In the genomic region with DNA sequence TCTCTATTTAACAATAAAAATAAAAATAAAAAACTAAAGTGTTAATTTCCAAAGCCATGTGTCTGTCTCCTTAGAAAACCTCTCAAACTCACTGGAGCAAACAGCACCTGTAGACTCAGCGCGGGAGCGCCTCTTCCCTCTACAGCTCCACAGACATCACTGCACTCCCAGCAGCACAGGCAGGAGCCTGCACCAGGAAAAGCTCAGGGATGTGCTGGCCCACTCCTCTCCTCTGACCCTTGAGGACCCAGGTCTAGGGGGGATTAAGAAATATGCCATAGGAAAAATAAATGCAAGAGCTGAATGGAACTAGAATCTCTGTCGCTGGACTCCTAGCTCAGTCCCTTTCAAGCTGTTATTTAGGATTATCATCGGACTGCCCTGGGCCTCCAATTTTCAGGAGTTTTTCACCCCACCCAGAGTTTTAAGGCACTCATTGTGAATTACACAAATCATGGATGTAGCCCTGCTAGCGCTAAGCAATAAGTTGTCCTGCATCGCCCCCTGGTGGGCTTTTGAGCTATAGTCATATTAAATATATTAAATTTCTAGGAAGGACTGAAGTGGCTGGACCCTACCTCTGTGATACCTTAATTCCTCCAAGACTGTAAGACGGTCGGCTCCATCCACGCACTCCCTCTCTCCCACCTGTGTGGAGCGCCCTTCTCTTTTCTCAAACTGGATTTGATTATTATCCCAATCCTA, we compare ENCODE assay signal across 8 cellular contexts.
DNase-seq lines count a peak whose midpoint lies in the region; ATAC-seq and TF ChIP-seq lines count a peak whose summit lies in the region.

No MANE protein-coding gene starts in this region.

- H4K91ac ChIP-seq in trophoblast cell (ENCODE audit: low read depth, low read length): no peak overlapping the region

- no peak overlapping the region for H4K8ac ChIP-seq in trophoblast cell (ENCODE audit: low read depth, low read length)

- H3K4me3 ChIP-seq in DND-41 (ENCODE audit: low read depth in 1 of 2, low read length in 2 of 2): no peak overlapping the region
- H3K4me3 ChIP-seq in Karpas-422 (ENCODE audit: low read length): no peak overlapping the region
- no peak overlapping the region for H3K4me3 ChIP-seq in gastroesophageal sphincter
- no peak overlapping the region for H3K4me3 ChIP-seq in trophoblast cell (ENCODE audit: low read depth, low read length)
- H3K4me3 ChIP-seq in vagina: no peak overlapping the region

- TF ChIP-seq POLR2A in gastroesophageal sphincter (IDR thresholded peaks at IDR 0.05) (no peak), vagina (IDR thresholded peaks at IDR 0.05) (no peak)

- intact Hi-C loops in vagina (cut with DNase I): no loop called here

- ATAC-seq in DND-41 (ENCODE audit: insufficient read depth, low read depth): peak; percentile 84
- ATAC-seq in gastroesophageal sphincter: no peak
- no peak for ATAC-seq in GM21717 (IDR thresholded peaks at IDR 0.05; ENCODE audit: unreplicated experiment)

- H2AFZ ChIP-seq in DND-41 (ENCODE audit: low read depth, low read length) (no peak overlapping the region), Karpas-422 (ENCODE audit: low read length) (no peak overlapping the region), trophoblast cell (ENCODE audit: insufficient read depth, low read length, poor library complexity) (no peak overlapping the region)

- TF ChIP-seq EP300 in gastroesophageal sphincter (IDR thresholded peaks at IDR 0.05): no peak

- H3K27me3 ChIP-seq in DND-41 (ENCODE audit: insufficient read depth, low read length, poor library complexity) (peaks cover 5% of the 10 kb centered on the region), Karpas-422 (ENCODE audit: low read length) (no peaks in the 10 kb centered on the region), gastroesophageal sphincter (no peaks in the 10 kb centered on the region), trophoblast cell (ENCODE audit: insufficient read depth, low read length) (no peaks in the 10 kb centered on the region), vagina (no peaks in the 10 kb centered on the region)

- H3K23ac ChIP-seq in trophoblast cell (ENCODE audit: low read length): no peak overlapping the region

- H3K9me3 ChIP-seq in DND-41 (ENCODE audit: insufficient read depth, low read length, severe bottlenecking) (no peaks in the 10 kb centered on the region), Karpas-422 (ENCODE audit: low read length) (no peaks in the 10 kb centered on the region), gastroesophageal sphincter (no peaks in the 10 kb centered on the region), trophoblast cell (ENCODE audit: insufficient read depth, low read depth, low read length) (peaks cover 2% of the 10 kb centered on the region), vagina (no peaks in the 10 kb centered on the region)

- H3K9ac ChIP-seq in DND-41 (ENCODE audit: low read depth, low read length): no peak overlapping the region
- no peak overlapping the region for H3K9ac ChIP-seq in Karpas-422 (ENCODE audit: low read length)
- no peak overlapping the region for H3K9ac ChIP-seq in trophoblast cell (ENCODE audit: low read length)

- no peak overlapping the region for H2BK120ac ChIP-seq in trophoblast cell (ENCODE audit: insufficient read depth, low read length, poor library complexity)

- H3K9me2 ChIP-seq in Karpas-422 (replicated peaks; ENCODE audit: insufficient read depth, low read length): no peaks in the 10 kb centered on the region

- no peak overlapping the region for H2AK5ac ChIP-seq in trophoblast cell (ENCODE audit: low read length)

- WGBS in gastroesophageal sphincter (ENCODE audit: low coverage in 1 of 2), 2 donors: 33 to 47% methylated on average over 6 to 11 of the region's 11 CpGs
- no CpG with 5 or more reads among the region's 11 CpGs for WGBS in trophoblast cell (ENCODE audit: extremely low coverage, insufficient coverage, insufficient read length)

- peak; percentile 76 for TF ChIP-seq CTCF in DND-41 (IDR thresholded peaks at IDR 0.05; ENCODE audit: borderline replicate concordance, extremely low read depth, low read length, poor library complexity, severe bottlenecking)
- TF ChIP-seq CTCF in gastroesophageal sphincter (IDR thresholded peaks at IDR 0.05): peak in 3 of 4 experiments; percentile 54 to 74 (median 69)
- peak; percentile 25 to 75 (median 71) for TF ChIP-seq CTCF in vagina (IDR thresholded peaks at IDR 0.05)

- H2BK5ac ChIP-seq in trophoblast cell (ENCODE audit: low read depth, low read length, poor library complexity): no peak overlapping the region

- H3K18ac ChIP-seq in trophoblast cell (ENCODE audit: low read length): no peak overlapping the region

- no peaks in the 10 kb centered on the region for H3K36me3 ChIP-seq in DND-41 (ENCODE audit: insufficient read depth, low read length)
- H3K36me3 ChIP-seq in Karpas-422 (ENCODE audit: insufficient read depth, low read length): no peaks in the 10 kb centered on the region
- H3K36me3 ChIP-seq in gastroesophageal sphincter: no peaks in the 10 kb centered on the region
- H3K36me3 ChIP-seq in trophoblast cell (ENCODE audit: control insufficient read depth in 1 of 2, insufficient read depth in 2 of 2, low read length in 2 of 2): no peaks in the 10 kb centered on the region
- no peaks in the 10 kb centered on the region for H3K36me3 ChIP-seq in vagina

- DNase-seq in DND-41: peak; percentile 66
- peak; percentile 90 for DNase-seq in Karpas-422
- peak; percentile 49 for DNase-seq in RPMI7951 (ENCODE audit: low read depth)
- peak; percentile 2 for DNase-seq in activated effector memory CD4-positive, alpha-beta T cell treated with Interleukin-2 at 50 U/mL for 16 hours
- peak; percentile 69 to 90 for DNase-seq in trophoblast cell
- DNase-seq in vagina (ENCODE audit: extremely low spot score in 2 of 2): no peak

- no peak overlapping the region for H3K27ac ChIP-seq in DND-41 (ENCODE audit: low read length)
- no peak overlapping the region for H3K27ac ChIP-seq in Karpas-422 (ENCODE audit: low read length)
- H3K27ac ChIP-seq in gastroesophageal sphincter: no peak overlapping the region
- no peak overlapping the region for H3K27ac ChIP-seq in trophoblast cell (ENCODE audit: low read depth, low read length)
- H3K27ac ChIP-seq in vagina: no peak overlapping the region

- H3K4me1 ChIP-seq in DND-41 (ENCODE audit: insufficient read depth, low read length) (no peaks in the 10 kb centered on the region), Karpas-422 (ENCODE audit: low read length) (peaks cover 7% of the 10 kb centered on the region), gastroesophageal sphincter (peaks cover 0 to 14% (median 5%) of the 10 kb centered on the region in 3 donors), trophoblast cell (ENCODE audit: control insufficient read depth in 1 of 2, insufficient read depth in 2 of 2, low read length in 2 of 2) (no peaks in the 10 kb centered on the region), vagina (peaks cover 9% of the 10 kb centered on the region)

- H4K12ac ChIP-seq in trophoblast cell (ENCODE audit: low read depth, low read length): no peak overlapping the region

- H2BK12ac ChIP-seq in trophoblast cell (ENCODE audit: low read length): no peak overlapping the region

- H3K4ac ChIP-seq in trophoblast cell (ENCODE audit: low read depth, low read length): no peak overlapping the region

- no peaks in the 10 kb centered on the region for H3K79me2 ChIP-seq in DND-41 (ENCODE audit: insufficient read depth, low read length)
- no peaks in the 10 kb centered on the region for H3K79me2 ChIP-seq in Karpas-422 (ENCODE audit: low read length)
- H3K79me2 ChIP-seq in trophoblast cell (ENCODE audit: control insufficient read depth, insufficient read depth, low read length, poor library complexity): no peaks in the 10 kb centered on the region

- H4K20me1 ChIP-seq in DND-41 (ENCODE audit: insufficient read depth, low read length) (no peaks in the 10 kb centered on the region), Karpas-422 (ENCODE audit: insufficient read depth, low read depth, low read length) (no peaks in the 10 kb centered on the region)

- H3K4me2 ChIP-seq in DND-41 (ENCODE audit: insufficient read depth, low read length) (no peak overlapping the region), Karpas-422 (ENCODE audit: low read depth, low read length, poor library complexity, severe bottlenecking) (no peak overlapping the region), trophoblast cell (ENCODE audit: low read length) (no peak overlapping the region)

- H3K14ac ChIP-seq in trophoblast cell (ENCODE audit: low read length): no peak overlapping the region

- no peaks in the 10 kb centered on the region for H3K79me1 ChIP-seq in trophoblast cell (ENCODE audit: low read length)

Comparison
In these comparisons a context has a peak if more than half of its experiments do, and no peak if none do; other contexts are left out.
1. DNase-seq: peak in DND-41 (single experiment), Karpas-422 (single experiment), RPMI7951 (single experiment), activated effector memory CD4-positive, alpha-beta T cell treated with Interleukin-2 at 50 U/mL for 16 hours (single experiment) and trophoblast cell (2 of 2); none in vagina (0 of 2).
2. Peak in every context shown above with its lines, with median percentiles within 50 percentile points of each other: CTCF ChIP-seq.